ENCODE assay signal across 1 cellular context in genomic region chr12:69511870-69512269, GRCh38.
TF ChIP-seq lines count a peak whose summit lies in the region.

No MANE protein-coding gene starts in this region.

TF ChIP-seq in GM23338, 12 proteins besides CTCF, POLR2A, EP300 and RAD21 (continued from another document):
- TF ChIP-seq REST (IDR thresholded peaks at IDR 0.05; ENCODE audit: unreplicated experiment) (no peak), EZH2 (IDR thresholded peaks at IDR 0.05; ENCODE audit: low read depth, unreplicated experiment) (no peak), ZNF462 (CRISPR knock-in tag; IDR thresholded peaks at IDR 0.05) (no peak), POLR2AphosphoS5 (IDR thresholded peaks at IDR 0.05; ENCODE audit: low read depth) (no peak), NANOG (IDR thresholded peaks at IDR 0.05; ENCODE audit: borderline replicate concordance) (no peak), JUNB (IDR thresholded peaks at IDR 0.05; ENCODE audit: unreplicated experiment) (no peak), STAT1 (IDR thresholded peaks at IDR 0.05; ENCODE audit: unreplicated experiment) (no peak), EZH2phosphoT487 (IDR thresholded peaks at IDR 0.05; ENCODE audit: unreplicated experiment) (no peak), CREB1 (CRISPR knock-in tag; IDR thresholded peaks at IDR 0.05; ENCODE audit: low read depth) (no peak)
